ENCODE assay signal across 1 cellular context in genomic region chr9:128191406-128192046, GRCh38.
TF ChIP-seq lines count a peak whose summit lies in the region.

CIZ1 (minus strand) TSS chr9:128191572; CDS start chr9:128190857, 715 bp downstream.

TF ChIP-seq in HepG2, 621 proteins besides CTCF, POLR2A, EP300 and RAD21 (continued from another document and continues in another):
- TF ChIP-seq HMGXB3 (CRISPR knock-in tag; IDR thresholded peaks at IDR 0.05; ENCODE audit: borderline replicate concordance) (no peak), ZNF569 (CRISPR knock-in tag; IDR thresholded peaks at IDR 0.05; ENCODE audit: borderline replicate concordance) (no peak), ZNF18 (CRISPR knock-in tag; IDR thresholded peaks at IDR 0.05; ENCODE audit: insufficient replicate concordance) (peak; percentile 77), ZNF142 (CRISPR knock-in tag; IDR thresholded peaks at IDR 0.05) (peak; percentile 72), ZNF644 (CRISPR knock-in tag; IDR thresholded peaks at IDR 0.05; ENCODE audit: low read depth) (no peak), NONO (IDR thresholded peaks at IDR 0.05) (no peak), NONO (CRISPR knock-in tag; conservative IDR thresholded peaks at IDR 0.05) (peak; percentile 86; the same call in 1 of the 2 replicates), ZNF12 (CRISPR knock-in tag; IDR thresholded peaks at IDR 0.05) (no peak), FOXM1 (CRISPR knock-in tag; IDR thresholded peaks at IDR 0.05) (no peak), ZNF704 (CRISPR knock-in tag; IDR thresholded peaks at IDR 0.05; ENCODE audit: borderline replicate concordance) (peak; percentile 75; the same call in 1 of the 2 replicates), ZNF225 (CRISPR knock-in tag; IDR thresholded peaks at IDR 0.05) (peak; percentile 9; the same call in 1 of the 2 replicates), ZFP36 (IDR thresholded peaks at IDR 0.05; ENCODE audit: borderline replicate concordance, low read depth, low read length, partially characterized antibody) (no peak), GATA4 (IDR thresholded peaks at IDR 0.05; ENCODE audit: borderline replicate concordance, low read depth) (no peak), TOPORS (CRISPR knock-in tag; IDR thresholded peaks at IDR 0.05) (no peak; the same call in 1 of the 2 replicates), IRF9 (CRISPR knock-in tag; IDR thresholded peaks at IDR 0.05; ENCODE audit: borderline replicate concordance) (peak; percentile 66; the same call in 1 of the 2 replicates), ATF4 (CRISPR knock-in tag; IDR thresholded peaks at IDR 0.05) (no peak), ZNF619 (CRISPR knock-in tag; IDR thresholded peaks at IDR 0.05) (0 out of 2 replicates have a peak, but pooled peaks have one; percentile 7), ZNF431 (CRISPR knock-in tag; IDR thresholded peaks at IDR 0.05; ENCODE audit: borderline replicate concordance, low read depth) (no peak), SRF (IDR thresholded peaks at IDR 0.05; ENCODE audit: low read depth, low read length) (no peak), SKI (IDR thresholded peaks at IDR 0.05; ENCODE audit: partially characterized antibody) (peak; percentile 37), FOXO1 (CRISPR knock-in tag; IDR thresholded peaks at IDR 0.05) (no peak), ZNF709 (CRISPR knock-in tag; IDR thresholded peaks at IDR 0.05) (no peak), AFF4 (CRISPR knock-in tag; IDR thresholded peaks at IDR 0.05) (no peak), NR3C1 (CRISPR knock-in tag; IDR thresholded peaks at IDR 0.05) (no peak), ARNTL (CRISPR knock-in tag; IDR thresholded peaks at IDR 0.05) (no peak; the same call in 1 of the 2 replicates), RBFOX2 (IDR thresholded peaks at IDR 0.05; ENCODE audit: low read depth, low read length) (peak; percentile 95), ZNF333 (CRISPR knock-in tag; IDR thresholded peaks at IDR 0.05; ENCODE audit: borderline replicate concordance) (no peak), ZBTB1 (CRISPR knock-in tag; IDR thresholded peaks at IDR 0.05; ENCODE audit: borderline replicate concordance) (no peak), ZNF597 (CRISPR knock-in tag; IDR thresholded peaks at IDR 0.05) (no peak), ZNF234 (CRISPR knock-in tag; conservative IDR thresholded peaks at IDR 0.05) (no peak; the same call in 1 of the 2 replicates), YEATS4 (CRISPR knock-in tag; IDR thresholded peaks at IDR 0.05; ENCODE audit: borderline replicate concordance) (peak; percentile 80; the same call in 1 of the 2 replicates), MIXL1 (CRISPR knock-in tag; IDR thresholded peaks at IDR 0.05) (peak; percentile 19; the same call in 1 of the 2 replicates), ZUFSP (CRISPR knock-in tag; IDR thresholded peaks at IDR 0.05; ENCODE audit: borderline replicate concordance) (no peak), ISX (CRISPR knock-in tag; conservative IDR thresholded peaks at IDR 0.05) (peak; percentile 80; the same call in 1 of the 2 replicates)
